ENCODE assay signal across 25 cellular contexts in the genomic region with DNA sequence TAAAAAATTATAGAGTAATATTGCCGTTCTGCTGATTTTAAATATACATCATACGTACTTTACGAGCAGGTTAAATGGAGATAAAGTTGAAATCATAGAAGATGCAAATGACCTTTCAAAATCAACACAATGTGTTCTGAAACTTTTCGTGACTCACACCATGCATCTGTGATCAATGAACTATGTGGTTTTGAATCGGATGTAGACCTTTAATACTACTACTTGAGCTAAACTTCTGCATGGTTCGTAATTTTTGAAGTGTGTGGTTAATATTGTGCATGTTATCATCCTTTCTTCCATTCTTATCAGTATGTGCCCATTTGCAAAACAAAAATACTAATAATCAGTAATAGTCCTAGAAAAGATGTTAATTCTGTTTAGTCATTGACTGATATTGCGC. TPM values are rescaled to one million over a fixed set of nuclear protein-coding genes. Genes with fewer than 3 reads are reported as not detected.
A peak's percentile ranks its signal among the peaks of the same experiment; 100 is the strongest.
DNase-seq lines count a peak whose midpoint lies in the region; ATAC-seq, FAIRE-seq and TF ChIP-seq lines count a peak whose summit lies in the region.
"Had no signal": no experiment of that assay in that cellular context is flagged by ENCODE, and none has a peak within 500 bp of the region (broad histone marks: within the 10 kb centered on the region; RNA-seq: fewer than 3 reads in every experiment).

No MANE protein-coding gene starts in this region.

- H3K4me1 Mint-ChIP-seq in effector memory CD8-positive, alpha-beta T cell (ENCODE audit: low read depth in 2 of 2) = peaks cover 21 to 33% of the 10 kb centered on the region in 2 donors
- H3K4me1 Mint-ChIP-seq in activated CD4-positive, alpha-beta memory T cell treated with anti-CD3 and anti-CD28 coated beads for 36 hours (ENCODE audit: low read depth) = peaks cover 14% of the 10 kb centered on the region

- peak; percentile 41 for FAIRE-seq in GM12891 (lab: Jason Lieb, UNC)

- H3K4me3 Mint-ChIP-seq in effector memory CD8-positive, alpha-beta T cell = peak overlapping the region; percentile 12 to 61
- no peak overlapping the region for H3K4me3 Mint-ChIP-seq in activated CD4-positive, alpha-beta memory T cell treated with anti-CD3 and anti-CD28 coated beads for 36 hours
- H3K4me3 Mint-ChIP-seq: stimulated activated naive CD8-positive, alpha-beta T cell treated with anti-CD3 and anti-CD28 coated beads, Interleukin-15, Interleukin-2, amounts not matched to agents 100 ng/mL and 50 ng/mL, for 24 hours had no signal

- H3K9me3 Mint-ChIP-seq in effector memory CD8-positive, alpha-beta T cell = no peaks in the 10 kb centered on the region
- H3K9me3 Mint-ChIP-seq in activated CD4-positive, alpha-beta memory T cell treated with anti-CD3 and anti-CD28 coated beads for 36 hours = no peaks in the 10 kb centered on the region
- H3K9me3 Mint-ChIP-seq: stimulated activated naive CD8-positive, alpha-beta T cell treated with anti-CD3 and anti-CD28 coated beads, Interleukin-15, Interleukin-2, amounts not matched to agents 100 ng/mL and 50 ng/mL, for 24 hours had no signal

- POLR2A ChIA-PET in activated CD4-positive, alpha-beta memory T cell treated with anti-CD3 and anti-CD28 coated beads for 36 hours (lab: Charles Lee) = interaction anchor here (0.6 kb wide), 1 partner anchor 1808 kb away, joined by 3 read pairs; no protein-coding TSS in a partner anchor

- peak; percentile 54 for ATAC-seq in GM18520 (IDR thresholded peaks at IDR 0.05; ENCODE audit: unreplicated experiment)
- ATAC-seq in HG02759 (IDR thresholded peaks at IDR 0.05; ENCODE audit: unreplicated experiment) = peak; percentile 60
- ATAC-seq in effector memory CD8-positive, alpha-beta T cell (replicated peaks) = no peak
- ATAC-seq in HG02642 (IDR thresholded peaks at IDR 0.05; ENCODE audit: poor library complexity, unreplicated experiment) = no peak
- ATAC-seq: left lobe of liver had no signal

- no peak for DNase-seq in GM12891 (ENCODE audit: insufficient read length, low spot score)
- no peak for DNase-seq in effector memory CD8-positive, alpha-beta T cell
- no peak for DNase-seq in activated CD4-positive, alpha-beta memory T cell treated with anti-CD3 and anti-CD28 coated beads for 36 hours
- DNase-seq in COR-L47 (lab: John Stamatoyannopoulos, UW) = no peak
- DNase-seq: activated CD4-positive, CD25-positive, alpha-beta regulatory T cell; activated gamma-delta T cell treated with Interleukin-2 at 50 U/mL for 16 hours; aorta; cerebellar nuclear complex; effector CD4-positive, alpha-beta T cell; HCEC 1CT; KG1; midbrain; NCI-H1694 treated with DMSO at 0.1 percent for 48 hours; NCI-H446; T-helper 9 cell; upper lobe of left lung had no signal

- intact Hi-C loops in activated CD4-positive, alpha-beta memory T cell treated with anti-CD3 and anti-CD28 coated beads for 36 hours (cut with micrococcal nuclease) = no loop called here

- no peak for TF ChIP-seq POLR2A in GM12891 (IDR thresholded peaks at IDR 0.05; ENCODE audit: low read depth, low read length)

- no peaks in the 10 kb centered on the region for H3K27me3 Mint-ChIP-seq in effector memory CD8-positive, alpha-beta T cell
- no peaks in the 10 kb centered on the region for H3K27me3 Mint-ChIP-seq in activated CD4-positive, alpha-beta memory T cell treated with anti-CD3 and anti-CD28 coated beads for 36 hours
- H3K27me3 Mint-ChIP-seq: stimulated activated naive CD8-positive, alpha-beta T cell treated with anti-CD3 and anti-CD28 coated beads, Interleukin-15, Interleukin-2, amounts not matched to agents 100 ng/mL and 50 ng/mL, for 24 hours had no signal

- peaks cover 3% of the 10 kb centered on the region for H3K36me3 Mint-ChIP-seq in effector memory CD8-positive, alpha-beta T cell (ENCODE audit: insufficient read depth)
- no peaks in the 10 kb centered on the region for H3K36me3 Mint-ChIP-seq in activated CD4-positive, alpha-beta memory T cell treated with anti-CD3 and anti-CD28 coated beads for 36 hours

- CTCF ChIA-PET in activated CD4-positive, alpha-beta memory T cell treated with anti-CD3 and anti-CD28 coated beads for 36 hours (lab: Charles Lee) = no interaction called here

- H3K27ac Mint-ChIP-seq in effector memory CD8-positive, alpha-beta T cell = no peak overlapping the region
- H3K27ac Mint-ChIP-seq in activated CD4-positive, alpha-beta memory T cell treated with anti-CD3 and anti-CD28 coated beads for 36 hours = no peak overlapping the region
- H3K27ac Mint-ChIP-seq: stimulated activated naive CD8-positive, alpha-beta T cell treated with anti-CD3 and anti-CD28 coated beads, Interleukin-15, Interleukin-2, amounts not matched to agents 100 ng/mL and 50 ng/mL, for 24 hours had no signal

TF ChIP-seq in GM12891, 5 proteins besides CTCF, POLR2A, EP300 and RAD21:
- no peak for TF ChIP-seq TAF1 (IDR thresholded peaks at IDR 0.05; ENCODE audit: low read depth, low read length)
- no peak for TF ChIP-seq SPI1 (IDR thresholded peaks at IDR 0.05; ENCODE audit: low read depth, low read length)
- TF ChIP-seq POU2F2 (IDR thresholded peaks at IDR 0.05; ENCODE audit: low read depth, low read length) = no peak

RNA-seq across cellular contexts. Expression of gene GASK1A, which starts 58.9 kb away (rescaled TPM):
- not detected for polyA plus RNA-seq in GM12891 (2012; ENCODE audit: low read depth, missing spikeins)
- total RNA-seq in activated CD4-positive, alpha-beta memory T cell treated with anti-CD3 and anti-CD28 coated beads for 36 hours = not detected
- total RNA-seq: G401, glomerular endothelial cell, RPMI7951 had no signal
- polyA plus RNA-seq: neural cell had no signal

Comparison
In these comparisons a context has a peak if more than half of its experiments do, and no peak if none do; other contexts are left out.
1. ATAC-seq: peak in GM18520 (single experiment) and HG02759 (single experiment); none in effector memory CD8-positive, alpha-beta T cell (single experiment) and HG02642 (single experiment).